ENCODE assay signal across 9 cellular contexts in genomic region chr15:45795487-45796069, GRCh38.
DNase-seq lines count a peak whose midpoint lies in the region; ATAC-seq and TF ChIP-seq lines count a peak whose summit lies in the region.
"Had no signal": no experiment of that assay in that cellular context is flagged by ENCODE, and none has a peak within 500 bp of the region (broad histone marks: within the 10 kb centered on the region; RNA-seq: fewer than 3 reads in every experiment).

No MANE protein-coding gene starts in this region.

- peak; percentile 61 for TF ChIP-seq RAD21 in HCT116 (IDR thresholded peaks at IDR 0.05; ENCODE audit: low read depth)

- H3K9me2 ChIP-seq in HCT116 (ENCODE audit: insufficient read depth) = no peaks in the 10 kb centered on the region

- no peaks in the 10 kb centered on the region for H3K36me3 Mint-ChIP-seq in T-cell

- ATAC-seq in HCT116 (peak; percentile 66; the same call in 1 of the 2 replicates), HG03439 (IDR thresholded peaks at IDR 0.05; ENCODE audit: unreplicated experiment) (no peak), T-cell (replicated peaks in 1 of 4) (no peak)

- H3K27me3 ChIP-seq in HCT116 (ENCODE audit: insufficient read depth, low read length) = no peaks in the 10 kb centered on the region
- H3K27me3 ChIP-seq in kidney epithelial cell (ENCODE audit: control insufficient read depth, insufficient read depth, low read length) = peaks cover 3% of the 10 kb centered on the region

- no peak for TF ChIP-seq POLR2A in HCT116 (IDR thresholded peaks at IDR 0.05; ENCODE audit: borderline replicate concordance, extremely low read depth, insufficient read depth, insufficient read length)

- no peaks in the 10 kb centered on the region for H3K9me3 Mint-ChIP-seq in T-cell

- H3K27ac ChIP-seq in HCT116 (ENCODE audit: low read depth, low read length) = no peak overlapping the region

- H3K27ac Mint-ChIP-seq in T-cell = no peak overlapping the region

- TF ChIP-seq CTCF in HCT116 (IDR thresholded peaks at IDR 0.05 in 2 of 3, conservative IDR thresholded peaks at IDR 0.05 in 1 of 3; ENCODE audit: borderline replicate concordance in 1 of 3, insufficient read depth in 1 of 3, low read depth in 2 of 3, low read length in 2 of 3) (peak; percentile 22 to 74 (median 65); a peak in 5 of 6 replicates), astrocyte of the cerebellum (IDR thresholded peaks at IDR 0.05; ENCODE audit: low read depth, low read length, missing control alignments) (peak; percentile 53), kidney epithelial cell (IDR thresholded peaks at IDR 0.05; ENCODE audit: insufficient read depth, low read length, poor library complexity, severe bottlenecking) (peak; percentile 74)

- no peak overlapping the region for H3K4me3 ChIP-seq in HCT116 (replicated peaks in 1 of 2; ENCODE audit: low read depth in 1 of 2, low read length in 2 of 2)
- no peak overlapping the region for H3K4me3 ChIP-seq in astrocyte of the cerebellum (ENCODE audit: low read depth, low read length)
- H3K4me3 ChIP-seq in kidney epithelial cell (ENCODE audit: low read depth, low read length) = no peak overlapping the region

- no peak overlapping the region for H2AFZ ChIP-seq in HCT116 (ENCODE audit: low read depth, low read length, poor library complexity, severe bottlenecking)

- in situ Hi-C loops in astrocyte of the cerebellum (cut with HindIII; ENCODE audit: low sequenced_read_pairs) = no loop called here

- H3K4me1 ChIP-seq in HCT116 (ENCODE audit: control insufficient read depth in 1 of 2, insufficient read depth in 2 of 2, low read length in 2 of 2) = no peaks in the 10 kb centered on the region

- H3K27me3 Mint-ChIP-seq in T-cell = peaks cover 18 to 39% of the 10 kb centered on the region in 2 donors

- BruUV-seq in HCT116 (replicated peaks; lab: Mats Ljungman, UMichigan) = no TSS peak

- no peak overlapping the region for H3K4me2 ChIP-seq in HCT116 (ENCODE audit: low read length)

- H3K36me3 ChIP-seq in HCT116 (ENCODE audit: control insufficient read depth in 1 of 2, insufficient read depth in 2 of 2, low read length in 2 of 2) (no peaks in the 10 kb centered on the region), kidney epithelial cell (ENCODE audit: control insufficient read depth, insufficient read depth, low read length) (no peaks in the 10 kb centered on the region)

- H3K79me2 ChIP-seq in HCT116 (ENCODE audit: insufficient read depth, low read length) = no peaks in the 10 kb centered on the region

- H3K4me1 Mint-ChIP-seq in T-cell = no peaks in the 10 kb centered on the region

- H3K4me3 Mint-ChIP-seq in T-cell = no peak overlapping the region

- CTCF ChIA-PET in HCT116 (lab: Charles Lee) = interaction anchor here (0.6 to 2.6 kb wide), 9 partner anchors 9 to 516 kb away, joined by 3 to 17 read pairs (median 5); partner anchors contain the start of gene SQOR
- CTCF ChIA-PET in T-cell (lab: Charles Lee) = no interaction called here

- H3K9ac ChIP-seq in HCT116 (ENCODE audit: low read length) = no peak overlapping the region

- H3K9me3 ChIP-seq in HCT116 (ENCODE audit: control insufficient read depth in 1 of 2, insufficient read depth in 1 of 2, low read depth in 1 of 2, low read length in 2 of 2) = no peaks in the 10 kb centered on the region

- DNase-seq in DMS153 treated with DMSO at 0.1 percent for 48 hours (lab: John Stamatoyannopoulos, UW; ENCODE audit: unreplicated experiment) (peak; percentile 31), HCT116 (ENCODE audit: low read depth, low spot score) (peak; percentile 47), NCI-H2227 (lab: John Stamatoyannopoulos, UW; ENCODE audit: unreplicated experiment) (peak; percentile 14), astrocyte of the cerebellum (ENCODE audit: low read depth) (peak; percentile 12), kidney epithelial cell (ENCODE audit: low read depth) (peak; percentile 50), OCI-M2 (lab: John Stamatoyannopoulos, UW; ENCODE audit: unreplicated experiment) (no peak), T-cell (no peak)
- DNase-seq: left cardiac atrium had no signal

- no peaks in the 10 kb centered on the region; the same call in 1 of the 2 replicates for H4K20me1 ChIP-seq in HCT116 (ENCODE audit: insufficient read depth)

- RAD21 ChIA-PET in HCT116 (lab: Charles Lee; ENCODE audit: low non-redundant PET in 1 of 2, low total read pairs in 2 of 2, uncharacterized antibody in 2 of 2, unreplicated experiment in 2 of 2) = no interaction called here

- intact Hi-C loops in HCT116 (cut with micrococcal nuclease) = no loop called here

- POLR2A ChIA-PET in HCT116 (lab: Charles Lee) (no interaction called here), T-cell (lab: Charles Lee) (no interaction called here)

TF ChIP-seq in HCT116, 20 proteins besides CTCF, POLR2A, EP300 and RAD21:
- no peak for TF ChIP-seq TCF7L2 (IDR thresholded peaks at IDR 0.05; ENCODE audit: borderline replicate concordance, extremely low read depth, insufficient read depth, insufficient read length)
- no peak for TF ChIP-seq EZH2phosphoT487 (IDR thresholded peaks at IDR 0.05; ENCODE audit: borderline replicate concordance)
- TF ChIP-seq ELF1 (IDR thresholded peaks at IDR 0.05; ENCODE audit: borderline replicate concordance, low read depth) = no peak
- TF ChIP-seq EZH2 (IDR thresholded peaks at IDR 0.05) = no peak
- no peak for TF ChIP-seq EGR1 (IDR thresholded peaks at IDR 0.05; ENCODE audit: low read depth)
- no peak for TF ChIP-seq SIN3A (IDR thresholded peaks at IDR 0.05; ENCODE audit: low read depth)
- no peak for TF ChIP-seq ZFX (IDR thresholded peaks at IDR 0.05)
- TF ChIP-seq SRF (IDR thresholded peaks at IDR 0.05; ENCODE audit: low read depth) = no peak
- no peak for TF ChIP-seq ZNF274 (IDR thresholded peaks at IDR 0.05; ENCODE audit: low read depth, low read length)
- TF ChIP-seq JUND (IDR thresholded peaks at IDR 0.05) = no peak
- no peak for TF ChIP-seq ZBTB33 (IDR thresholded peaks at IDR 0.05; ENCODE audit: extremely low read depth, insufficient replicate concordance, low read length)
- no peak for TF ChIP-seq CEBPB (IDR thresholded peaks at IDR 0.05; ENCODE audit: low read depth)
- no peak for TF ChIP-seq SP1 (IDR thresholded peaks at IDR 0.05; ENCODE audit: low read depth)
- TF ChIP-seq REST (IDR thresholded peaks at IDR 0.05; ENCODE audit: low read depth) = no peak
- TF ChIP-seq MAX (IDR thresholded peaks at IDR 0.05) = no peak
- no peak for TF ChIP-seq FOSL1 (IDR thresholded peaks at IDR 0.05; ENCODE audit: low read depth)
- TF ChIP-seq POLR2AphosphoS5 (IDR thresholded peaks at IDR 0.05; ENCODE audit: low read depth, low read length) = no peak
- no peak for TF ChIP-seq YY1 (IDR thresholded peaks at IDR 0.05; ENCODE audit: extremely low read depth, insufficient replicate concordance, low read depth, low read length)

Comparison
In these comparisons a context has a peak if more than half of its experiments do, and no peak if none do; other contexts are left out.
1. DNase-seq: peak in DMS153 treated with DMSO at 0.1 percent for 48 hours (single experiment), HCT116 (single experiment), NCI-H2227 (single experiment), astrocyte of the cerebellum (single experiment) and kidney epithelial cell (single experiment); none in OCI-M2 (single experiment) and T-cell (0 of 34).
2. Peak in every context shown above with its lines, with median percentiles within 50 percentile points of each other: CTCF ChIP-seq.